In genomic region chr2:38512211-38512610, GRCh38 we compare ENCODE assay signal across 19 cellular contexts.
DNase-seq lines count a peak whose midpoint lies in the region; TF ChIP-seq lines count a peak whose summit lies in the region.
"Had no signal": no experiment of that assay in that cellular context is flagged by ENCODE, and none has a peak within 500 bp of the region (broad histone marks: within the 10 kb centered on the region; RNA-seq: fewer than 3 reads in every experiment).

No MANE protein-coding gene starts in this region.

- H3K4me1 ChIP-seq in Karpas-422 (ENCODE audit: low read length) (peaks cover 29% of the 10 kb centered on the region), esophagus muscularis mucosa (peaks cover 12 to 78% (median 68%) of the 10 kb centered on the region in 4 donors), subcutaneous abdominal adipose tissue (ENCODE audit: control insufficient read depth in 5 of 5, insufficient read depth in 5 of 5, low read length in 5 of 5) (peaks cover 4 to 73% (median 39%) of the 10 kb centered on the region in 5 donors)
- H3K4me1 ChIP-seq: Peyer's patch had no signal

- TF ChIP-seq EP300 in esophagus muscularis mucosa (IDR thresholded peaks at IDR 0.05): no peak

- no peaks in the 10 kb centered on the region for H3K36me3 Mint-ChIP-seq in T-helper 2 cell treated with Interferon-gamma antibody and Interleukin-4, amounts not matched to agents 5 μg/mL and 100 μg/mL, for 36 hours (ENCODE audit: low read depth)
- H3K36me3 Mint-ChIP-seq: CD8-positive, alpha-beta memory T cell had no signal

- H3K9me3 Mint-ChIP-seq in T-helper 2 cell treated with Interferon-gamma antibody and Interleukin-4, amounts not matched to agents 5 μg/mL and 100 μg/mL, for 36 hours: no peaks in the 10 kb centered on the region
- H3K9me3 Mint-ChIP-seq: CD8-positive, alpha-beta memory T cell; HFFc6 had no signal

- no peaks in the 10 kb centered on the region for H3K27me3 ChIP-seq in Karpas-422 (ENCODE audit: low read length)
- no peaks in the 10 kb centered on the region for H3K27me3 ChIP-seq in esophagus muscularis mucosa
- H3K27me3 ChIP-seq in subcutaneous abdominal adipose tissue (ENCODE audit: control insufficient read depth in 5 of 5, insufficient read depth in 4 of 5, low read length in 5 of 5): no peaks in the 10 kb centered on the region
- H3K27me3 ChIP-seq: Peyer's patch had no signal

- peaks cover 5% of the 10 kb centered on the region for H3K4me1 Mint-ChIP-seq in T-helper 2 cell treated with Interferon-gamma antibody and Interleukin-4, amounts not matched to agents 5 μg/mL and 100 μg/mL, for 36 hours (ENCODE audit: low read depth)

- H3K27ac ChIP-seq in Karpas-422 (ENCODE audit: low read length): no peak overlapping the region
- peak overlapping the region; percentile 87 to 90 (median 90) for H3K27ac ChIP-seq in esophagus muscularis mucosa (replicated peaks in 1 of 4)
- H3K27ac ChIP-seq in subcutaneous abdominal adipose tissue (ENCODE audit: low read depth, low read length): peak overlapping the region; percentile 69
- H3K27ac ChIP-seq: KMS-11, Peyer's patch, SK-N-MC had no signal

- TF ChIP-seq CTCF in NB4 (IDR thresholded peaks at IDR 0.05; ENCODE audit: low read depth, low read length): no peak
- no peak for TF ChIP-seq CTCF in esophagus muscularis mucosa (IDR thresholded peaks at IDR 0.05)

- no peaks in the 10 kb centered on the region for H4K20me1 ChIP-seq in Karpas-422 (ENCODE audit: insufficient read depth, low read depth, low read length)

- TF ChIP-seq POLR2A in NB4 (IDR thresholded peaks at IDR 0.05; ENCODE audit: extremely low read depth, insufficient read length): no peak
- no peak for TF ChIP-seq POLR2A in esophagus muscularis mucosa (IDR thresholded peaks at IDR 0.05; ENCODE audit: low read depth)

- no peaks in the 10 kb centered on the region for H3K79me2 ChIP-seq in Karpas-422 (ENCODE audit: low read length)

- no peak overlapping the region for H3K4me2 ChIP-seq in Karpas-422 (ENCODE audit: low read depth, low read length, poor library complexity, severe bottlenecking)
- H3K4me2 ChIP-seq: KMS-11 had no signal

- no peak overlapping the region for H3K4me3 Mint-ChIP-seq in T-helper 2 cell treated with Interferon-gamma antibody and Interleukin-4, amounts not matched to agents 5 μg/mL and 100 μg/mL, for 36 hours
- H3K4me3 Mint-ChIP-seq: CD8-positive, alpha-beta memory T cell; HFFc6 had no signal

- H3K36me3 ChIP-seq in Karpas-422 (ENCODE audit: insufficient read depth, low read length) (no peaks in the 10 kb centered on the region), esophagus muscularis mucosa (no peaks in the 10 kb centered on the region), subcutaneous abdominal adipose tissue (ENCODE audit: control insufficient read depth in 5 of 5, insufficient read depth in 5 of 5, low read length in 5 of 5) (no peaks in the 10 kb centered on the region)
- H3K36me3 ChIP-seq: Peyer's patch had no signal

- H3K9ac ChIP-seq in Karpas-422 (ENCODE audit: low read length): no peak overlapping the region
- peak overlapping the region in 1 of 5 donors; percentile 31 for H3K9ac ChIP-seq in subcutaneous abdominal adipose tissue (ENCODE audit: low read length in 5 of 5)
- H3K9ac ChIP-seq: KMS-11 had no signal

- peak overlapping the region; percentile 44 for H2AFZ ChIP-seq in Karpas-422 (ENCODE audit: low read length)

- peaks cover 6% of the 10 kb centered on the region for H3K27me3 Mint-ChIP-seq in T-helper 2 cell treated with Interferon-gamma antibody and Interleukin-4, amounts not matched to agents 5 μg/mL and 100 μg/mL, for 36 hours (ENCODE audit: low read depth)

- WGBS in esophagus muscularis mucosa: 88% methylated on average over 3 of the region's 3 CpGs

- H3K9me3 ChIP-seq in Karpas-422 (ENCODE audit: low read length) (no peaks in the 10 kb centered on the region), esophagus muscularis mucosa (no peaks in the 10 kb centered on the region), subcutaneous abdominal adipose tissue (ENCODE audit: control insufficient read depth in 5 of 5, low read length in 5 of 5) (no peaks in the 10 kb centered on the region)
- H3K9me3 ChIP-seq: Peyer's patch had no signal

- DNase-seq in Karpas-422 (no peak), NB4 (ENCODE audit: low read depth) (peak; percentile 77), esophagus muscularis mucosa (ENCODE audit: extremely low spot score) (no peak), LoVo (ENCODE audit: low spot score) (no peak)
- no peak for DNase-seq in stimulated activated CD4-positive, alpha-beta T cell treated with anti-CD3 and anti-CD28 coated beads, Interleukin-12 subunit alpha, Interleukin-12 subunit beta, amount 100 ng/mL, for 4 hours
- DNase-seq in T-helper 2 cell treated with Interferon-gamma antibody and Interleukin-4, amounts not matched to agents 5 μg/mL and 100 μg/mL, for 36 hours (ENCODE audit: low spot score): no peak
- DNase-seq: ACHN; C1 segment of cervical spinal cord; CD8-positive, alpha-beta memory T cell; HFFc6; NCI-H1105 treated with DMSO at 0.1 percent for 48 hours; NCI-H1694; NCI-H2227 treated with DMSO at 0.1 percent for 48 hours; NCI-H510A treated with DMSO at 0.1 percent for 48 hours; NCI-H82; Peyer's patch had no signal

- intact Hi-C loops in esophagus muscularis mucosa (cut with DNase I): no loop called here

- H3K4me3 ChIP-seq in Karpas-422 (ENCODE audit: low read length) (no peak overlapping the region), NB4 (ENCODE audit: low read depth, low read length) (no peak overlapping the region), esophagus muscularis mucosa (no peak overlapping the region), subcutaneous abdominal adipose tissue (ENCODE audit: low read depth in 1 of 5, low read length in 5 of 5) (no peak overlapping the region)
- H3K4me3 ChIP-seq: Peyer's patch, SK-N-MC had no signal

- H3K9me2 ChIP-seq in Karpas-422 (replicated peaks; ENCODE audit: insufficient read depth, low read length): no peaks in the 10 kb centered on the region

- no peak overlapping the region for H3K27ac Mint-ChIP-seq in T-helper 2 cell treated with Interferon-gamma antibody and Interleukin-4, amounts not matched to agents 5 μg/mL and 100 μg/mL, for 36 hours
- H3K27ac Mint-ChIP-seq: HFFc6 had no signal
